Comparison of ENCODE assay signal across 10 cellular contexts in the genomic region with DNA sequence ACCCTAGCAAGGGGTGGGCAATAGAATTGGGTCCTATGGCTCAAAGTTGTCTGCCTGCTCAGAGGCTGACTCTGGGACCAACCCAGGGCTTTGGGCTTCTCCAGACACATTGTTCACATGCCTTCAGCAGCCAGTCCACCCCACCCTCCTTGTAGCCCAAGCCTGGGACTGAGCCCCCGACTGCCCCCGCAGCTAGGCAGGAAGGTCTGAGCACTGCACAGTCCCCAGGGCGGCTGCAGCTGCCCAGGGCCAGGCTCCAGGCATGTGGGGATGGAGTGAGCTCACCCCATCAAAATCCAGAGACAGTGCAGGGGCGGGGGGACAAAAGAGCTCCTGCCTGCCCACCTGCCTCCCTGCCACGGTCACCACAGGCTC. TPM values are rescaled to one million over a fixed set of nuclear protein-coding genes. Genes with fewer than 3 reads are reported as not detected.
DNase-seq lines count a peak whose midpoint lies in the region; ATAC-seq and TF ChIP-seq lines count a peak whose summit lies in the region.
"Had no signal": no experiment of that assay in that cellular context is flagged by ENCODE, and none has a peak within 500 bp of the region (broad histone marks: within the 10 kb centered on the region; RNA-seq: fewer than 3 reads in every experiment).

No MANE protein-coding gene starts in this region.

- ATAC-seq in right cardiac atrium (peak; percentile 3 to 10), GM18505 (IDR thresholded peaks at IDR 0.05; ENCODE audit: unreplicated experiment) (no peak), HG02642 (IDR thresholded peaks at IDR 0.05; ENCODE audit: poor library complexity, unreplicated experiment) (no peak)
- ATAC-seq: right lobe of liver had no signal

- peak overlapping the region; percentile 59 for H3K27ac Mint-ChIP-seq in Caco-2 (ENCODE audit: unreplicated experiment)
- H3K27ac Mint-ChIP-seq: CD8-positive, alpha-beta memory T cell had no signal

- intact Hi-C loops in Caco-2 (cut with micrococcal nuclease; ENCODE audit: unreplicated experiment) (loop anchor here (5.0 kb wide), 1 partner anchor 36 kb away; a partner anchor contains a TSS), right cardiac atrium (cut with DNase I) (no loop called here)

- peaks cover 55% of the 10 kb centered on the region for H3K4me1 ChIP-seq in Caco-2
- H3K4me1 ChIP-seq in right cardiac atrium (ENCODE audit: control insufficient read depth, insufficient read depth, low read length): peaks cover 65% of the 10 kb centered on the region
- peaks cover 90 to 96% (median 95%) of the 10 kb centered on the region in 3 donors for H3K4me1 ChIP-seq in skeletal muscle tissue (ENCODE audit: control insufficient read depth in 3 of 3, insufficient read depth in 3 of 3, low read length in 3 of 3)

- 17% methylated on average over 5 of the region's 5 CpGs for WGBS in right cardiac atrium

- H3K36me3 ChIP-seq in Caco-2 (ENCODE audit: control insufficient read depth, insufficient read depth, low read length) (peaks cover 4% of the 10 kb centered on the region), skeletal muscle tissue (ENCODE audit: control insufficient read depth in 3 of 3, insufficient read depth in 3 of 3, low read length in 3 of 3) (peaks cover 0 to 3% (median 0%) of the 10 kb centered on the region in 3 donors)
- H3K36me3 ChIP-seq: right lobe of liver had no signal

- TF ChIP-seq POLR2A in GM18505 (IDR thresholded peaks at IDR 0.05; ENCODE audit: borderline replicate concordance, extremely low read depth, insufficient read depth, insufficient read length): no peak

- H3K4me3 ChIP-seq in Caco-2 (ENCODE audit: low read depth, low read length) (no peak overlapping the region), right cardiac atrium (ENCODE audit: low read length) (no peak overlapping the region), skeletal muscle tissue (ENCODE audit: low read length in 3 of 3) (no peak overlapping the region)
- H3K4me3 ChIP-seq: right lobe of liver had no signal

- no peaks in the 10 kb centered on the region for H3K27me3 Mint-ChIP-seq in Caco-2 (ENCODE audit: insufficient read depth, unreplicated experiment)
- H3K27me3 Mint-ChIP-seq: CD8-positive, alpha-beta memory T cell had no signal

- H3K27ac ChIP-seq in right cardiac atrium (ENCODE audit: low read length): peak overlapping the region; percentile 52
- peak overlapping the region; percentile 72 for H3K27ac ChIP-seq in skeletal muscle tissue (ENCODE audit: low read depth, low read length)
- no peak overlapping the region for H3K27ac ChIP-seq in caudate nucleus (ENCODE audit: low read depth, low read length)

- peaks cover 49% of the 10 kb centered on the region for H3K36me3 Mint-ChIP-seq in Caco-2 (ENCODE audit: insufficient read depth, unreplicated experiment)
- H3K36me3 Mint-ChIP-seq: CD8-positive, alpha-beta memory T cell had no signal

- H3K4me1 Mint-ChIP-seq in Caco-2 (ENCODE audit: low read depth, unreplicated experiment): peaks cover 51% of the 10 kb centered on the region
- H3K4me1 Mint-ChIP-seq: CD8-positive, alpha-beta memory T cell had no signal

- H3K9me3 ChIP-seq in Caco-2: no peaks in the 10 kb centered on the region
- H3K9me3 ChIP-seq in right cardiac atrium (ENCODE audit: control insufficient read depth, low read length): no peaks in the 10 kb centered on the region
- H3K9me3 ChIP-seq in skeletal muscle tissue (ENCODE audit: control insufficient read depth in 3 of 3, low read length in 3 of 3): no peaks in the 10 kb centered on the region
- H3K9me3 ChIP-seq: right lobe of liver had no signal

- CTCF ChIA-PET in Caco-2 (lab: Charles Lee): interaction anchor here (0.5 to 1.1 kb wide), 2 partner anchors 17 to 55 kb away, joined by 3 to 4 read pairs; no protein-coding TSS in a partner anchor

- no peak overlapping the region for H3K4me3 Mint-ChIP-seq in Caco-2 (ENCODE audit: unreplicated experiment)
- H3K4me3 Mint-ChIP-seq: CD8-positive, alpha-beta memory T cell had no signal

- H3K9ac ChIP-seq in skeletal muscle tissue (ENCODE audit: low read depth in 1 of 3, low read length in 3 of 3): peak overlapping the region in 2 of 3 donors; percentile 30 to 62

- POLR2A ChIA-PET in Caco-2 (lab: Charles Lee): interaction anchor here (0.6 kb wide), 1 partner anchor 36 kb away, joined by 3 read pairs; no protein-coding TSS in a partner anchor

- TF ChIP-seq CTCF in Caco-2 (IDR thresholded peaks at IDR 0.05; ENCODE audit: insufficient read depth in 1 of 2, low read depth in 1 of 2, low read length in 1 of 2, severe bottlenecking in 1 of 2, unreplicated experiment in 1 of 2): no peak

- no peak for DNase-seq in Caco-2
- peak; percentile 87 for DNase-seq in astrocyte of the hippocampus (ENCODE audit: low read depth, low spot score)
- DNase-seq in right cardiac atrium: peak; percentile 68 to 88 (median 86)
- no peak for DNase-seq in caudate nucleus (lab: John Stamatoyannopoulos, UW)
- no peak for DNase-seq in NCI-H2196 (lab: John Stamatoyannopoulos, UW; ENCODE audit: unreplicated experiment)
- DNase-seq: right lobe of liver had no signal

- H3K27me3 ChIP-seq in Caco-2 (replicated peaks; ENCODE audit: control insufficient read depth, insufficient read depth, low read length): no peaks in the 10 kb centered on the region
- no peaks in the 10 kb centered on the region for H3K27me3 ChIP-seq in right cardiac atrium (ENCODE audit: control insufficient read depth, insufficient read depth)
- H3K27me3 ChIP-seq in skeletal muscle tissue (ENCODE audit: control insufficient read depth in 3 of 3, insufficient read depth in 3 of 3, low read length in 3 of 3): no peaks in the 10 kb centered on the region
- H3K27me3 ChIP-seq: right lobe of liver had no signal

- BruUV-seq in Caco-2 (replicated peaks; lab: Mats Ljungman, UMichigan): no TSS peak

- no peaks in the 10 kb centered on the region for H3K9me3 Mint-ChIP-seq in Caco-2 (ENCODE audit: unreplicated experiment)
- H3K9me3 Mint-ChIP-seq: CD8-positive, alpha-beta memory T cell had no signal

RNA-seq across cellular contexts. Expression of a gene that starts 35.6 kb away (rescaled TPM):
- total RNA-seq in Caco-2 (2022): 234 and 237 TPM in 2 replicates
- 100 to 1,000 TPM; 320 to 659 (median 492) TPM for total RNA-seq in right cardiac atrium
- polyA plus RNA-seq in right cardiac atrium: 257 TPM
- total RNA-seq in skeletal muscle tissue: 152 TPM
- polyA plus RNA-seq: CD8-positive, alpha-beta memory T cell had no signal

Comparison
In these comparisons a context has a peak if more than half of its experiments do, and no peak if none do; other contexts are left out.
1. DNase-seq: peak in astrocyte of the hippocampus (single experiment) and right cardiac atrium (3 of 3); none in Caco-2 (0 of 2), caudate nucleus (0 of 61) and NCI-H2196 (single experiment).
2. ATAC-seq: peak in right cardiac atrium (2 of 2); none in GM18505 (single experiment) and HG02642 (single experiment).